ENCODE assay signal across 9 cellular contexts in genomic region chr12:5965950-5966383, GRCh38. TPM values are rescaled to one million over a fixed set of nuclear protein-coding genes. Genes with fewer than 3 reads are reported as not detected.
A peak's percentile ranks its signal among the peaks of the same experiment; 100 is the strongest.
DNase-seq lines count a peak whose midpoint lies in the region; ATAC-seq, FAIRE-seq and TF ChIP-seq lines count a peak whose summit lies in the region.
"Had no signal": no experiment of that assay in that cellular context is flagged by ENCODE, and none has a peak within 500 bp of the region (broad histone marks: within the 10 kb centered on the region; RNA-seq: fewer than 3 reads in every experiment).

No MANE protein-coding gene starts in this region.

- ATAC-seq in HepG2 = peak; percentile 96
- ATAC-seq in HG02763 (IDR thresholded peaks at IDR 0.05; ENCODE audit: unreplicated experiment) = no peak

- no peaks in the 10 kb centered on the region for H3K36me3 Mint-ChIP-seq in chondrocyte (ENCODE audit: low read depth)

- no peak overlapping the region for H3K9ac ChIP-seq in HepG2 (ENCODE audit: insufficient read depth, low read depth, low read length)

- 0 out of 2 replicates have a peak, but pooled peaks have one; percentile 18 for TF ChIP-seq RAD21 in HepG2 (CRISPR knock-in tag; IDR thresholded peaks at IDR 0.05)

- H3K27me3 Mint-ChIP-seq in chondrocyte (ENCODE audit: low read depth) = peaks cover 19% of the 10 kb centered on the region

- in situ Hi-C loops in HepG2 (cut with HindIII; ENCODE audit: extremely low pct_ligation_motif_present, low pct_unique_long_range_greater_than_20kb) = no loop called here

- no peaks in the 10 kb centered on the region for H3K79me2 ChIP-seq in HepG2 (ENCODE audit: insufficient read depth, low read length)

- no peaks in the 10 kb centered on the region for H3K9me3 ChIP-seq in HepG2 (ENCODE audit: low read length)

- no peaks in the 10 kb centered on the region for H3K36me3 ChIP-seq in HepG2 (replicated peaks in 1 of 2; ENCODE audit: control insufficient read depth in 1 of 2, insufficient read depth in 2 of 2, low read length in 2 of 2)

- CTCF ChIA-PET in HepG2 (lab: Yijun Ruan, JAX; ENCODE audit: low intra/inter-chr PET ratio, low total read pairs) = interaction anchor here (0.8 to 1.6 kb wide), 2 partner anchors 23 to 74 kb away, joined by 4 to 8 read pairs; no protein-coding TSS in a partner anchor

- POLR2A ChIA-PET in HepG2 (lab: Yijun Ruan, JAX) = no interaction called here

- no peak for FAIRE-seq in HepG2 (lab: Jason Lieb, UNC)
- FAIRE-seq: colon had no signal

- intact Hi-C loops in HepG2 (cut with micrococcal nuclease; ENCODE audit: unreplicated experiment) = loop anchor here (1.0 kb wide), 1 partner anchor 72 kb away; no protein-coding TSS in a partner anchor

- no peaks in the 10 kb centered on the region for H3K9me3 Mint-ChIP-seq in chondrocyte (ENCODE audit: low read depth)

- TF ChIP-seq POLR2A in HepG2 (IDR thresholded peaks at IDR 0.05; ENCODE audit: insufficient read depth in 1 of 2, low read depth in 2 of 2, low read length in 2 of 2) = no peak

- H2AFZ ChIP-seq in HepG2 (ENCODE audit: low read length) = no peak overlapping the region

- peaks cover 1 to 9% of the 10 kb centered on the region in 2 experiments; a peak in 2 of 5 replicates for H3K27me3 ChIP-seq in HepG2 (ENCODE audit: control insufficient read depth in 1 of 2, insufficient read depth in 2 of 2, low read length in 2 of 2)

- no TSS peak for BruUV-seq in HepG2 (replicated peaks; lab: Mats Ljungman, UMichigan)

- H4K20me1 ChIP-seq in HepG2 (ENCODE audit: insufficient read depth, low read length) = no peaks in the 10 kb centered on the region

- WGBS in HepG2 (ENCODE audit: low lambda C conversion rate) = 33% methylated on average over 6 of the region's 9 CpGs

- H3K4me2 ChIP-seq in HepG2 (ENCODE audit: low read depth, low read length) = no peak overlapping the region

- peaks cover 15% of the 10 kb centered on the region for H3K4me1 ChIP-seq in HepG2 (ENCODE audit: insufficient read depth, low read length)

- TF ChIP-seq CTCF in WI38 (IDR thresholded peaks at IDR 0.05; ENCODE audit: low read depth, low read length) (peak; percentile 89), chondrocyte (IDR thresholded peaks at IDR 0.05) (peak; percentile 87), HepG2 (CRISPR knock-in tag; IDR thresholded peaks at IDR 0.05) (peak; percentile 82)

- H3K27ac ChIP-seq in HepG2 (ENCODE audit: extremely low read length, insufficient read depth, low read length) = no peak overlapping the region

- H3K4me3 ChIP-seq in WI38 (ENCODE audit: low read depth, low read length) = no peak overlapping the region
- H3K4me3 ChIP-seq in HepG2 (replicated peaks in 1 of 3; ENCODE audit: insufficient read depth in 1 of 3, low read depth in 2 of 3, low read length in 3 of 3) = no peak overlapping the region

- H3K4me1 Mint-ChIP-seq in chondrocyte (ENCODE audit: low read depth) = peaks cover 16% of the 10 kb centered on the region

- DNase-seq in NCI-H1436 (lab: John Stamatoyannopoulos, UW) = peak; percentile 12
- DNase-seq in NCI-H1436 treated with DMSO at 0.1 percent for 48 hours (lab: John Stamatoyannopoulos, UW) = no peak
- DNase-seq in NAMALWA (ENCODE audit: low spot score) = peak; percentile 68
- DNase-seq in chondrocyte (ENCODE audit: low spot score) = no peak
- peak; percentile 28 for DNase-seq in HepG2 (ENCODE audit: low spot score)
- peak; percentile 4 for DNase-seq in stimulated activated CD8-positive, alpha-beta memory T cell treated with anti-CD3 and anti-CD28 coated beads, Interleukin-12 subunit alpha, Interleukin-12 subunit beta, amount 100 ng/mL, for 4 hours (ENCODE audit: low read depth)

- no peak overlapping the region for H3K27ac Mint-ChIP-seq in chondrocyte (ENCODE audit: unreplicated experiment)

- TF ChIP-seq EP300 in HepG2 (IDR thresholded peaks at IDR 0.05; ENCODE audit: low read depth in 2 of 2, low read length in 2 of 2) = no peak
- no peak for TF ChIP-seq EP300 in HepG2 (CRISPR knock-in tag; IDR thresholded peaks at IDR 0.05; ENCODE audit: borderline replicate concordance)

- H3K4me3 Mint-ChIP-seq in chondrocyte (ENCODE audit: unreplicated experiment) = no peak overlapping the region

TF ChIP-seq in HepG2, 621 proteins besides CTCF, POLR2A, EP300 and RAD21:
- TF ChIP-seq YY1 (IDR thresholded peaks at IDR 0.05; ENCODE audit: insufficient read depth, insufficient replicate concordance, low read depth, low read length) (no peak), ZMYM2 (CRISPR knock-in tag; IDR thresholded peaks at IDR 0.05) (no peak), ZNF615 (CRISPR knock-in tag; IDR thresholded peaks at IDR 0.05; ENCODE audit: borderline replicate concordance) (no peak), ZBTB1 (CRISPR knock-in tag; IDR thresholded peaks at IDR 0.05; ENCODE audit: borderline replicate concordance) (no peak), KDM2A (CRISPR knock-in tag; IDR thresholded peaks at IDR 0.05; ENCODE audit: borderline replicate concordance, low read depth) (0 out of 2 replicates have a peak, but pooled peaks have one; percentile 24), STAG1 (CRISPR knock-in tag; IDR thresholded peaks at IDR 0.05) (peak; percentile 39), SKI (IDR thresholded peaks at IDR 0.05; ENCODE audit: partially characterized antibody) (no peak), PITX1 (CRISPR knock-in tag; IDR thresholded peaks at IDR 0.05) (no peak), ATF2 (CRISPR knock-in tag; IDR thresholded peaks at IDR 0.05) (no peak), ZNF17 (CRISPR knock-in tag; IDR thresholded peaks at IDR 0.05) (no peak), XRCC5 (optimal IDR thresholded peaks at IDR 0.05; ENCODE audit: low read length) (peak; percentile 77), ZNF260 (CRISPR knock-in tag; IDR thresholded peaks at IDR 0.05; ENCODE audit: borderline replicate concordance, low read depth) (no peak), ZNF101 (CRISPR knock-in tag; IDR thresholded peaks at IDR 0.05; ENCODE audit: borderline replicate concordance, low read depth) (no peak), U2AF1 (optimal IDR thresholded peaks at IDR 0.05; ENCODE audit: low read depth, low read length) (no peak), NR1H2 (CRISPR knock-in tag; IDR thresholded peaks at IDR 0.05; ENCODE audit: borderline replicate concordance, low read depth) (no peak), SMC3 (IDR thresholded peaks at IDR 0.05; ENCODE audit: low read length) (peak; percentile 40), ZNF75D (CRISPR knock-in tag; IDR thresholded peaks at IDR 0.05; ENCODE audit: borderline replicate concordance) (no peak), CENPX (CRISPR knock-in tag; IDR thresholded peaks at IDR 0.05) (no peak)

RNA-seq across cellular contexts. Expression of gene ANO2, which starts 20.9 kb away (rescaled TPM):
- 0.44 to 0.73 TPM (median 0.47 TPM) in 3 replicates for total RNA-seq in chondrocyte
- not detected in 2 replicates for total RNA-seq in HepG2 (2016; rRNA removed; fragmentation: Illumina TruSeq; extraction: Trizol)
- not detected in 2 replicates for total RNA-seq in HepG2 (2016; cell fraction: cytosol; rRNA removed; fragmentation: Illumina TruSeq; extraction: Trizol; ENCODE audit: low read depth)
- total RNA-seq in HepG2 (2016; cell fraction: insoluble cytoplasmic fraction; rRNA removed; fragmentation: Illumina TruSeq; extraction: Trizol) = not detected in 2 replicates
- total RNA-seq in HepG2 (2016; cell fraction: membrane; rRNA removed; fragmentation: Illumina TruSeq; extraction: Trizol) = not detected in 2 replicates
- not detected in 2 replicates for total RNA-seq in HepG2 (2016; cell fraction: nucleus; rRNA removed; fragmentation: Illumina TruSeq; extraction: Trizol)
- polyA plus RNA-seq in HepG2 (2011; rRNA removed) = 0.10 and 0.18 TPM in 2 replicates
- 0.03 TPM in 1 of 2 replicates, not detected in the other for polyA plus RNA-seq in HepG2 (2011; cell fraction: cytosol; rRNA removed)
- polyA plus RNA-seq in HepG2 (2011; cell fraction: nucleus; rRNA removed) = 0.11 and 0.29 TPM in 2 replicates
- polyA plus RNA-seq in HepG2 (2012) = 0.05 and 0.12 TPM in 2 replicates
- not detected in 2 replicates for polyA plus RNA-seq in HepG2 (2016; cell fraction: cytosol; fragmentation: Illumina TruSeq; extraction: Trizol; ENCODE audit: low read depth)
- polyA plus RNA-seq in HepG2 (2016; cell fraction: insoluble cytoplasmic fraction; fragmentation: Illumina TruSeq; extraction: Trizol; ENCODE audit: low read depth) = not detected in 2 replicates
- polyA plus RNA-seq in HepG2 (2016; cell fraction: membrane; fragmentation: Illumina TruSeq; extraction: Trizol; ENCODE audit: low read depth) = not detected in 2 replicates
- polyA plus RNA-seq in HepG2 (2016; cell fraction: nucleus; fragmentation: Illumina TruSeq; extraction: Trizol; ENCODE audit: insufficient read depth, low read depth) = not detected in 2 replicates
- 0.04 and 0.94 TPM in 2 replicates for polyA minus RNA-seq in HepG2 (2011; rRNA and poly(A)+ RNA removed; ENCODE audit: low replicate concordance)
- polyA minus RNA-seq in HepG2 (2011; cell fraction: cytosol; rRNA and poly(A)+ RNA removed) = not detected in 2 replicates
- 0.13 and 1.1 TPM in 2 replicates for polyA minus RNA-seq in HepG2 (2011; cell fraction: nucleus; rRNA and poly(A)+ RNA removed)

Comparison
In these comparisons a context has a peak if more than half of its experiments do, and no peak if none do; other contexts are left out.
1. DNase-seq: peak in NCI-H1436 (single experiment), NAMALWA (single experiment), HepG2 (single experiment) and stimulated activated CD8-positive, alpha-beta memory T cell treated with anti-CD3 and anti-CD28 coated beads, Interleukin-12 subunit alpha, Interleukin-12 subunit beta, amount 100 ng/mL, for 4 hours (single experiment); none in NCI-H1436 treated with DMSO at 0.1 percent for 48 hours (single experiment) and chondrocyte (single experiment).
2. Peak in every context shown above with its lines, with median percentiles within 50 percentile points of each other: CTCF ChIP-seq.